In the genomic region with DNA sequence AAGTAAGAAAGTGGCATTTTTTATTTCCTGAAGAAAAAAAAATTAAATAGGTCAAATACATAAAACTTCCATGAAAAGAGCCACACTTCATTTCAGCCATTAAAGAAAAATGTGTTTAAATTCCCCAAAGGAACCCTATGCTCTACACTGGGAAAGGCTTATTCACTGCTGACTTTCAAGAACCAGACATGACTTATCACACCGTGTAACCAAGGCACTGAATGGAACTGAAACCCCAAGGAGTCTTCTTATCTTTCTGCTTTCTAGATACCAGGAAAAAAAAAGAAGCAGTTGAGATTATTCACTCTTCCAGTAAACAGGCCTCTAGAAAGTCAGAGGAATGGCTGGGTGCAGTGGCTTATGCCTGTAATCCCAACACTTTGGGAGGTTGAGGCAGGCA, we compare ENCODE assay signal across 19 cellular contexts. TPM values are rescaled to one million over a fixed set of nuclear protein-coding genes. Genes with fewer than 3 reads are reported as not detected.
DNase-seq lines count a peak whose midpoint lies in the region; ATAC-seq, FAIRE-seq and TF ChIP-seq lines count a peak whose summit lies in the region.
"Had no signal": no experiment of that assay in that cellular context is flagged by ENCODE, and none has a peak within 500 bp of the region (broad histone marks: within the 10 kb centered on the region; RNA-seq: fewer than 3 reads in every experiment).

No MANE protein-coding gene starts in this region.

- WGBS in right lobe of liver (ENCODE audit: insufficient coverage, low coverage, low lambda C conversion rate, missing lambda C conversion rate): 16% methylated on average over 1 of the region's 1 CpG
- 83% methylated on average over 1 of the region's 1 CpG for WGBS in HepG2 (ENCODE audit: low lambda C conversion rate)
- WGBS in aorta, 2 donors: 0 to 3% methylated on average over 1 of the region's 1 CpG

- H3K36me3 ChIP-seq in right lobe of liver (no peaks in the 10 kb centered on the region), HepG2 (replicated peaks in 1 of 2; ENCODE audit: control insufficient read depth in 1 of 2, insufficient read depth in 2 of 2, low read length in 2 of 2) (no peaks in the 10 kb centered on the region), aorta (ENCODE audit: control insufficient read depth in 1 of 2, insufficient read depth in 2 of 2, low read length in 1 of 2) (no peaks in the 10 kb centered on the region)
- H3K36me3 ChIP-seq: Peyer's patch had no signal

- ATAC-seq in right lobe of liver (peak in 3 of 4 donors; percentile 35 to 54 (median 42)), HepG2 (no peak), aorta (ENCODE audit: low FRiP score) (peak; percentile 56)
- ATAC-seq in activated T-helper 17 cell treated with anti-CD3 and anti-CD28 coated beads, Interleukin-2, amount 50 U/mL, for 72 hours (replicated peaks): peak; percentile 62
- ATAC-seq: activated CD8-positive, alpha-beta T cell treated with anti-CD3 and anti-CD28 coated beads for 36 hours; natural killer cell; stimulated activated effector memory CD8-positive, alpha-beta T cell treated with anti-CD3 and anti-CD28 coated beads, Interleukin-12 subunit alpha, Interleukin-12 subunit beta, amount 100 ng/mL, for 72 hours had no signal

- no peak overlapping the region for H3K27ac Mint-ChIP-seq in activated T-helper 17 cell treated with anti-CD3 and anti-CD28 coated beads, Interleukin-2, amount 50 U/mL, for 72 hours
- H3K27ac Mint-ChIP-seq: activated CD8-positive, alpha-beta T cell treated with anti-CD3 and anti-CD28 coated beads for 36 hours; activated naive CD8-positive, alpha-beta T cell treated with anti-CD3 and anti-CD28 coated beads, Interleukin-2, amount 10 ng/mL, durations not matched to agents 7 days and 5 days; CD4-positive, alpha-beta T cell; immature natural killer cell; natural killer cell; progenitor cell of endocrine pancreas; stimulated activated effector memory CD8-positive, alpha-beta T cell treated with anti-CD3 and anti-CD28 coated beads, Interleukin-12 subunit alpha, Interleukin-12 subunit beta, amount 100 ng/mL, for 72 hours; type B pancreatic cell had no signal

- TF ChIP-seq EP300 in HepG2 (IDR thresholded peaks at IDR 0.05; ENCODE audit: low read depth in 2 of 2, low read length in 2 of 2): no peak
- TF ChIP-seq EP300 in HepG2 (CRISPR knock-in tag; IDR thresholded peaks at IDR 0.05; ENCODE audit: borderline replicate concordance): no peak

- no peak overlapping the region for H3K9ac ChIP-seq in HepG2 (ENCODE audit: insufficient read depth, low read depth, low read length)

- no peak overlapping the region for H3K4me2 ChIP-seq in HepG2 (ENCODE audit: low read depth, low read length)

- no peak overlapping the region for H3K4me3 Mint-ChIP-seq in activated T-helper 17 cell treated with anti-CD3 and anti-CD28 coated beads, Interleukin-2, amount 50 U/mL, for 72 hours
- H3K4me3 Mint-ChIP-seq: activated CD8-positive, alpha-beta T cell treated with anti-CD3 and anti-CD28 coated beads for 36 hours; activated naive CD8-positive, alpha-beta T cell treated with anti-CD3 and anti-CD28 coated beads, Interleukin-2, amount 10 ng/mL, durations not matched to agents 7 days and 5 days; CD4-positive, alpha-beta T cell; immature natural killer cell; natural killer cell; stimulated activated effector memory CD8-positive, alpha-beta T cell treated with anti-CD3 and anti-CD28 coated beads, Interleukin-12 subunit alpha, Interleukin-12 subunit beta, amount 100 ng/mL, for 72 hours; type B pancreatic cell had no signal

- no peak overlapping the region for H3K4me3 ChIP-seq in right lobe of liver
- no peak overlapping the region for H3K4me3 ChIP-seq in HepG2 (replicated peaks in 1 of 3; ENCODE audit: insufficient read depth in 1 of 3, low read depth in 2 of 3, low read length in 3 of 3)
- H3K4me3 ChIP-seq in aorta (ENCODE audit: low read length in 2 of 2): no peak overlapping the region
- H3K4me3 ChIP-seq: Peyer's patch had no signal

- H3K4me1 Mint-ChIP-seq in activated T-helper 17 cell treated with anti-CD3 and anti-CD28 coated beads, Interleukin-2, amount 50 U/mL, for 72 hours: no peaks in the 10 kb centered on the region
- H3K4me1 Mint-ChIP-seq: activated naive CD8-positive, alpha-beta T cell treated with anti-CD3 and anti-CD28 coated beads, Interleukin-2, amount 10 ng/mL, durations not matched to agents 7 days and 5 days; immature natural killer cell; natural killer cell; stimulated activated effector memory CD8-positive, alpha-beta T cell treated with anti-CD3 and anti-CD28 coated beads, Interleukin-12 subunit alpha, Interleukin-12 subunit beta, amount 100 ng/mL, for 72 hours had no signal

- in situ Hi-C loops in HepG2 (cut with HindIII; ENCODE audit: extremely low pct_ligation_motif_present, low pct_unique_long_range_greater_than_20kb): no loop called here

- FAIRE-seq in HepG2 (lab: Jason Lieb, UNC): no peak

- H3K27ac ChIP-seq in right lobe of liver (no peak overlapping the region), HepG2 (ENCODE audit: extremely low read length, insufficient read depth, low read length) (no peak overlapping the region), aorta (ENCODE audit: low read depth in 1 of 2, low read length in 2 of 2) (no peak overlapping the region)
- H3K27ac ChIP-seq: Peyer's patch had no signal

- POLR2A ChIA-PET in HepG2 (lab: Yijun Ruan, JAX): no interaction called here

- no peak overlapping the region for H2AFZ ChIP-seq in HepG2 (ENCODE audit: low read length)

- TF ChIP-seq RAD21 in HepG2 (CRISPR knock-in tag; IDR thresholded peaks at IDR 0.05): no peak

- peaks cover 37% of the 10 kb centered on the region for H3K79me2 ChIP-seq in HepG2 (ENCODE audit: insufficient read depth, low read length)

- CTCF ChIA-PET in HepG2 (lab: Yijun Ruan, JAX; ENCODE audit: low intra/inter-chr PET ratio, low total read pairs): no interaction called here

- H3K9me3 ChIP-seq in right lobe of liver: no peaks in the 10 kb centered on the region
- H3K9me3 ChIP-seq in HepG2 (ENCODE audit: low read length): no peaks in the 10 kb centered on the region
- no peaks in the 10 kb centered on the region for H3K9me3 ChIP-seq in aorta (ENCODE audit: control insufficient read depth, low read length)
- H3K9me3 ChIP-seq: Peyer's patch had no signal

- H3K27me3 Mint-ChIP-seq in activated T-helper 17 cell treated with anti-CD3 and anti-CD28 coated beads, Interleukin-2, amount 50 U/mL, for 72 hours: peaks cover 4% of the 10 kb centered on the region
- H3K27me3 Mint-ChIP-seq: activated CD8-positive, alpha-beta T cell treated with anti-CD3 and anti-CD28 coated beads for 36 hours; activated naive CD8-positive, alpha-beta T cell treated with anti-CD3 and anti-CD28 coated beads, Interleukin-2, amount 10 ng/mL, durations not matched to agents 7 days and 5 days; progenitor cell of endocrine pancreas; type B pancreatic cell had no signal

- no TSS peak for BruUV-seq in HepG2 (replicated peaks; lab: Mats Ljungman, UMichigan)

- DNase-seq in right lobe of liver (no peak), HepG2 (ENCODE audit: low spot score) (no peak), kidney glomerular epithelial cell (lab: John Stamatoyannopoulos, UW) (peak; percentile 69), aorta (no peak), NOMO-1 treated with DMSO at 0.1 percent for 48 hours (lab: John Stamatoyannopoulos, UW; ENCODE audit: unreplicated experiment) (no peak)
- DNase-seq in activated CD4-positive, CD25-positive, alpha-beta regulatory T cell treated with anti-CD3 and anti-CD28 coated beads, Interleukin-2, amount 50 U/mL, for 72 hours: no peak
- DNase-seq in effector CD4-positive, alpha-beta T cell: no peak
- DNase-seq: activated CD8-positive, alpha-beta T cell treated with anti-CD3 and anti-CD28 coated beads for 36 hours; activated naive CD8-positive, alpha-beta T cell treated with anti-CD3 and anti-CD28 coated beads, Interleukin-2, amount 10 ng/mL, durations not matched to agents 7 days and 5 days; activated T-cell treated with anti-CD3 and anti-CD28 coated beads, Interleukin-2, amount 50 U/mL, for 48 hours; CD4-positive, alpha-beta T cell; head of caudate nucleus; immature natural killer cell; natural killer cell; Peyer's patch had no signal

- no peaks in the 10 kb centered on the region for H3K9me3 Mint-ChIP-seq in activated T-helper 17 cell treated with anti-CD3 and anti-CD28 coated beads, Interleukin-2, amount 50 U/mL, for 72 hours
- H3K9me3 Mint-ChIP-seq: activated CD8-positive, alpha-beta T cell treated with anti-CD3 and anti-CD28 coated beads for 36 hours; activated naive CD8-positive, alpha-beta T cell treated with anti-CD3 and anti-CD28 coated beads, Interleukin-2, amount 10 ng/mL, durations not matched to agents 7 days and 5 days; CD4-positive, alpha-beta T cell; immature natural killer cell; natural killer cell; stimulated activated effector memory CD8-positive, alpha-beta T cell treated with anti-CD3 and anti-CD28 coated beads, Interleukin-12 subunit alpha, Interleukin-12 subunit beta, amount 100 ng/mL, for 72 hours; type B pancreatic cell had no signal

- H3K36me3 Mint-ChIP-seq in activated T-helper 17 cell treated with anti-CD3 and anti-CD28 coated beads, Interleukin-2, amount 50 U/mL, for 72 hours (ENCODE audit: low read depth): no peaks in the 10 kb centered on the region
- H3K36me3 Mint-ChIP-seq: activated naive CD8-positive, alpha-beta T cell treated with anti-CD3 and anti-CD28 coated beads, Interleukin-2, amount 10 ng/mL, durations not matched to agents 7 days and 5 days; immature natural killer cell; natural killer cell; stimulated activated effector memory CD8-positive, alpha-beta T cell treated with anti-CD3 and anti-CD28 coated beads, Interleukin-12 subunit alpha, Interleukin-12 subunit beta, amount 100 ng/mL, for 72 hours; type B pancreatic cell had no signal

- H3K27me3 ChIP-seq in right lobe of liver (no peaks in the 10 kb centered on the region), HepG2 (ENCODE audit: control insufficient read depth in 1 of 2, insufficient read depth in 2 of 2, low read length in 2 of 2) (no peaks in the 10 kb centered on the region), aorta (ENCODE audit: control insufficient read depth in 1 of 2, insufficient read depth in 2 of 2, low read length in 1 of 2) (no peaks in the 10 kb centered on the region)
- H3K27me3 ChIP-seq: Peyer's patch had no signal

- TF ChIP-seq POLR2A in right lobe of liver (IDR thresholded peaks at IDR 0.05) (no peak), HepG2 (IDR thresholded peaks at IDR 0.05; ENCODE audit: insufficient read depth in 1 of 2, low read depth in 2 of 2, low read length in 2 of 2) (no peak)

- intact Hi-C loops in right lobe of liver (cut with DNase I): no loop called here
- intact Hi-C loops in HepG2 (cut with micrococcal nuclease; ENCODE audit: unreplicated experiment): no loop called here
- intact Hi-C loops in aorta (cut with DNase I): no loop called here

- H4K20me1 ChIP-seq in HepG2 (ENCODE audit: insufficient read depth, low read length): no peaks in the 10 kb centered on the region

- no peaks in the 10 kb centered on the region for H3K4me1 ChIP-seq in right lobe of liver
- H3K4me1 ChIP-seq in HepG2 (ENCODE audit: insufficient read depth, low read length): peaks cover 51% of the 10 kb centered on the region
- H3K4me1 ChIP-seq in aorta (ENCODE audit: control insufficient read depth in 1 of 2, insufficient read depth in 2 of 2, low read length in 2 of 2): peaks cover 5 to 7% of the 10 kb centered on the region in 2 donors

- no peak for TF ChIP-seq CTCF in right lobe of liver (IDR thresholded peaks at IDR 0.05)
- no peak for TF ChIP-seq CTCF in HepG2 (CRISPR knock-in tag; IDR thresholded peaks at IDR 0.05)

RNA-seq across cellular contexts. Expression of gene OSBPL10, which starts 44.4 kb away (rescaled TPM):
- total RNA-seq in right lobe of liver (10 to 100 TPM in 1 of 6 experiments, 1 to 10 TPM in 5; 2.2 to 13.0 (median 3.7) TPM), HepG2 (2016; rRNA removed; fragmentation: Illumina TruSeq; extraction: Trizol) (10.3 and 10.4 TPM in 2 replicates), aorta (10 to 100 TPM; 27.9 to 47.9 TPM)
- 15.7 and 16.3 TPM in 2 replicates for total RNA-seq in HepG2 (2016; cell fraction: cytosol; rRNA removed; fragmentation: Illumina TruSeq; extraction: Trizol; ENCODE audit: low read depth)
- 9.3 and 10.1 TPM in 2 replicates for total RNA-seq in HepG2 (2016; cell fraction: insoluble cytoplasmic fraction; rRNA removed; fragmentation: Illumina TruSeq; extraction: Trizol)
- 10.0 and 10.5 TPM in 2 replicates for total RNA-seq in HepG2 (2016; cell fraction: membrane; rRNA removed; fragmentation: Illumina TruSeq; extraction: Trizol)
- 13.6 and 13.9 TPM in 2 replicates for total RNA-seq in HepG2 (2016; cell fraction: nucleus; rRNA removed; fragmentation: Illumina TruSeq; extraction: Trizol)
- polyA plus RNA-seq in HepG2 (2011; rRNA removed) (19.5 and 28.6 TPM in 2 replicates), aorta (1 to 10 TPM; 3.1 to 6.9 TPM)
- 15.3 and 24.4 TPM in 2 replicates for polyA plus RNA-seq in HepG2 (2011; cell fraction: cytosol; rRNA removed)
- polyA plus RNA-seq in HepG2 (2011; cell fraction: nucleus; rRNA removed): 25.7 and 37.4 TPM in 2 replicates
- 15.1 and 15.2 TPM in 2 replicates for polyA plus RNA-seq in HepG2 (2012)
- 3.0 and 3.8 TPM in 2 replicates for polyA plus RNA-seq in HepG2 (2016; cell fraction: cytosol; fragmentation: Illumina TruSeq; extraction: Trizol; ENCODE audit: low read depth)
- 9.7 and 12.3 TPM in 2 replicates for polyA plus RNA-seq in HepG2 (2016; cell fraction: insoluble cytoplasmic fraction; fragmentation: Illumina TruSeq; extraction: Trizol; ENCODE audit: low read depth)
- 5.5 and 5.6 TPM in 2 replicates for polyA plus RNA-seq in HepG2 (2016; cell fraction: membrane; fragmentation: Illumina TruSeq; extraction: Trizol; ENCODE audit: low read depth)
- 8.8 and 10.8 TPM in 2 replicates for polyA plus RNA-seq in HepG2 (2016; cell fraction: nucleus; fragmentation: Illumina TruSeq; extraction: Trizol; ENCODE audit: insufficient read depth, low read depth)
- 52.4 and 58.7 TPM in 2 replicates for polyA minus RNA-seq in HepG2 (2011; rRNA and poly(A)+ RNA removed; ENCODE audit: low replicate concordance)
- polyA minus RNA-seq in HepG2 (2011; cell fraction: cytosol; rRNA and poly(A)+ RNA removed): 23.8 and 35.0 TPM in 2 replicates
- 44.6 and 59.5 TPM in 2 replicates for polyA minus RNA-seq in HepG2 (2011; cell fraction: nucleus; rRNA and poly(A)+ RNA removed)
- total RNA-seq in activated T-helper 17 cell treated with anti-CD3 and anti-CD28 coated beads, Interleukin-2, amount 50 U/mL, for 72 hours: 10 to 100 TPM in 1 of 2 donors, under 1 TPM in 1; 0.90 to 11.5 TPM
- total RNA-seq: CD4-positive, alpha-beta T cell had no signal

RNA-seq across cellular contexts. Expression of gene ZNF860, which starts 44.9 kb away (rescaled TPM):
- total RNA-seq in right lobe of liver: under 1 TPM in 5 of 6 experiments, not detected in 1; 0.06 to 0.39 (median 0.13) TPM
- total RNA-seq in HepG2 (2016; rRNA removed; fragmentation: Illumina TruSeq; extraction: Trizol): 0.55 and 0.66 TPM in 2 replicates
- total RNA-seq in HepG2 (2016; cell fraction: cytosol; rRNA removed; fragmentation: Illumina TruSeq; extraction: Trizol; ENCODE audit: low read depth): not detected in 2 replicates
- 0.54 TPM in 2 replicates for total RNA-seq in HepG2 (2016; cell fraction: insoluble cytoplasmic fraction; rRNA removed; fragmentation: Illumina TruSeq; extraction: Trizol)
- total RNA-seq in HepG2 (2016; cell fraction: membrane; rRNA removed; fragmentation: Illumina TruSeq; extraction: Trizol): 0.28 and 0.53 TPM in 2 replicates
- total RNA-seq in HepG2 (2016; cell fraction: nucleus; rRNA removed; fragmentation: Illumina TruSeq; extraction: Trizol): 0.63 and 1.2 TPM in 2 replicates
- 0.51 and 0.73 TPM in 2 replicates for polyA plus RNA-seq in HepG2 (2011; rRNA removed)
- polyA plus RNA-seq in HepG2 (2011; cell fraction: cytosol; rRNA removed): 0.31 and 0.36 TPM in 2 replicates
- polyA plus RNA-seq in HepG2 (2011; cell fraction: nucleus; rRNA removed): 0.37 and 0.59 TPM in 2 replicates
- polyA plus RNA-seq in HepG2 (2012): 0.23 and 0.52 TPM in 2 replicates
- polyA plus RNA-seq in HepG2 (2016; cell fraction: cytosol; fragmentation: Illumina TruSeq; extraction: Trizol; ENCODE audit: low read depth): not detected in 2 replicates
- 0.76 and 0.84 TPM in 2 replicates for polyA plus RNA-seq in HepG2 (2016; cell fraction: insoluble cytoplasmic fraction; fragmentation: Illumina TruSeq; extraction: Trizol; ENCODE audit: low read depth)
- polyA plus RNA-seq in HepG2 (2016; cell fraction: membrane; fragmentation: Illumina TruSeq; extraction: Trizol; ENCODE audit: low read depth): 0.13 and 0.15 TPM in 2 replicates
- polyA plus RNA-seq in HepG2 (2016; cell fraction: nucleus; fragmentation: Illumina TruSeq; extraction: Trizol; ENCODE audit: insufficient read depth, low read depth): 0.71 and 1.2 TPM in 2 replicates
- polyA minus RNA-seq in HepG2 (2011; rRNA and poly(A)+ RNA removed; ENCODE audit: low replicate concordance): 2.4 and 7.7 TPM in 2 replicates
- 0.53 TPM in 1 of 2 replicates, not detected in the other for polyA minus RNA-seq in HepG2 (2011; cell fraction: cytosol; rRNA and poly(A)+ RNA removed)
- 2.4 and 3.1 TPM in 2 replicates for polyA minus RNA-seq in HepG2 (2011; cell fraction: nucleus; rRNA and poly(A)+ RNA removed)
- under 1 TPM in 1 of 2 donors, not detected in 1; 0.91 TPM for total RNA-seq in activated T-helper 17 cell treated with anti-CD3 and anti-CD28 coated beads, Interleukin-2, amount 50 U/mL, for 72 hours
- total RNA-seq in aorta: 1 to 10 TPM in 1 of 2 donors, under 1 TPM in 1; 0.65 to 1.8 TPM
- polyA plus RNA-seq in aorta: under 1 TPM; 0.25 to 0.31 TPM
- total RNA-seq: activated CD8-positive, alpha-beta T cell treated with anti-CD3 and anti-CD28 coated beads for 36 hours; activated naive CD8-positive, alpha-beta T cell treated with anti-CD3 and anti-CD28 coated beads, Interleukin-2, amount 10 ng/mL, durations not matched to agents 7 days and 5 days; CD4-positive, alpha-beta T cell had no signal
- polyA plus RNA-seq: immature natural killer cell had no signal
